ENCODE assay signal across 8 cellular contexts in genomic region chr17:63701477-63702222, GRCh38. TPM values are rescaled to one million over a fixed set of nuclear protein-coding genes. Genes with fewer than 3 reads are reported as not detected.
A peak's percentile ranks its signal among the peaks of the same experiment; 100 is the strongest.
DNase-seq lines count a peak whose midpoint lies in the region; ATAC-seq and TF ChIP-seq lines count a peak whose summit lies in the region.

No MANE protein-coding gene starts in this region.

- in situ Hi-C loops in transverse colon (cut with MboI; ENCODE audit: low pct_ligation_motif_present in 1 of 4, low pct_unique_long_range_greater_than_20kb in 1 of 4, low sequenced_read_pairs in 3 of 4) = no loop called here
- in situ Hi-C loops in ACHN (cut with HindIII; ENCODE audit: low pct_ligation_motif_present, low pct_unique_long_range_greater_than_20kb, low sequenced_read_pairs) = no loop called here

- H3K18ac ChIP-seq in H9 (ENCODE audit: insufficient read length, low read depth, low read length) = no peak overlapping the region

- H3T11ph ChIP-seq in H9 (ENCODE audit: low read length) = no peak overlapping the region

- peaks cover 20% of the 10 kb centered on the region for H3K23me2 ChIP-seq in H9 (ENCODE audit: insufficient read length, low read depth, low read length, poor library complexity, severe bottlenecking)

- H3K36me3 Mint-ChIP-seq in H9 (ENCODE audit: insufficient read depth in 1 of 3, low read depth in 3 of 3) (peaks cover 4 to 39% (median 22%) of the 10 kb centered on the region in 3 experiments), activated B cell treated with CpG ODN at 0.5 μM for 24 hours (ENCODE audit: low read depth) (peaks cover 51% of the 10 kb centered on the region), neural crest cell (ENCODE audit: low read depth) (peaks cover 9% of the 10 kb centered on the region)

- H3K4me3 ChIP-seq in colonic mucosa (peak overlapping the region; percentile 46), transverse colon (peak overlapping the region in 2 of 4 donors; percentile 64 to 68)

- POLR2A ChIA-PET in activated B cell treated with CpG ODN at 0.5 μM for 24 hours (lab: Charles Lee) = interaction anchor here (0.5 to 11.3 kb wide), 24 partner anchors 8 to 1247 kb away, joined by 3 to 295 read pairs (median 4); partner anchors contain the start of genes CCDC47, CYB561, DCAF7 and DDX42

- H3K4me1 ChIP-seq in H9 (ENCODE audit: insufficient read depth, low read length) = no peaks in the 10 kb centered on the region; the same call in 1 of the 2 replicates
- no peaks in the 10 kb centered on the region for H3K4me1 ChIP-seq in colonic mucosa
- peaks cover 7 to 38% (median 29%) of the 10 kb centered on the region in 4 donors for H3K4me1 ChIP-seq in transverse colon

- H4K20me1 ChIP-seq in H9 (ENCODE audit: control insufficient read depth, insufficient read depth, insufficient read length) = no peaks in the 10 kb centered on the region

- H3K27me3 Mint-ChIP-seq in H9 (ENCODE audit: low read depth) = peaks cover 5% of the 10 kb centered on the region
- H3K27me3 Mint-ChIP-seq in activated B cell treated with CpG ODN at 0.5 μM for 24 hours = no peaks in the 10 kb centered on the region
- H3K27me3 Mint-ChIP-seq in neural crest cell (ENCODE audit: low read depth) = peaks cover 4% of the 10 kb centered on the region

- no peak overlapping the region for H3K56ac ChIP-seq in H9 (ENCODE audit: insufficient read length, low read depth, low read length)

- no peak overlapping the region for H2BK5ac ChIP-seq in H9 (ENCODE audit: insufficient read length, low read length)

- H3K9me3 ChIP-seq in H9 (ENCODE audit: control insufficient read depth, low read depth, low read length) (no peaks in the 10 kb centered on the region), colonic mucosa (no peaks in the 10 kb centered on the region), transverse colon (no peaks in the 10 kb centered on the region)

- H3K9ac ChIP-seq in H9 (ENCODE audit: extremely low read depth, insufficient read length, low read length) = no peak overlapping the region
- H3K9ac ChIP-seq in colonic mucosa (ENCODE audit: low read depth in 2 of 2, low read length in 2 of 2) = peak overlapping the region; percentile 34 to 51

- H2BK120ac ChIP-seq in H9 (ENCODE audit: low read depth, low read length, poor library complexity, severe bottlenecking) = no peak overlapping the region

- peak overlapping the region; percentile 54 for H3K4me2 ChIP-seq in H9 (ENCODE audit: insufficient read depth, insufficient read length, low read length)

- H3K4me3 Mint-ChIP-seq in H9 (peak overlapping the region; percentile 59 to 77), activated B cell treated with CpG ODN at 0.5 μM for 24 hours (peak overlapping the region; percentile 80), neural crest cell (peak overlapping the region; percentile 86)

- CTCF ChIA-PET in activated B cell treated with CpG ODN at 0.5 μM for 24 hours (lab: Charles Lee) = interaction anchor here (1.1 to 1.6 kb wide), 3 partner anchors 9 to 147 kb away, joined by 4 to 9 read pairs (median 4); partner anchors contain the start of genes CCDC47 and DDX42

- H3K27ac ChIP-seq in H9 (ENCODE audit: insufficient read length, low read depth, low read length) (no peak overlapping the region), colonic mucosa (peak overlapping the region; percentile 78), transverse colon (peak overlapping the region; percentile 83 to 87 (median 84))

- no peaks in the 10 kb centered on the region for H3K79me2 ChIP-seq in H9 (ENCODE audit: insufficient read depth, low read length)

- H3K4me1 Mint-ChIP-seq in H9 (peaks cover 31 to 33% of the 10 kb centered on the region in 2 experiments), activated B cell treated with CpG ODN at 0.5 μM for 24 hours (peaks cover 71% of the 10 kb centered on the region), neural crest cell (peaks cover 24% of the 10 kb centered on the region)

- H3K36me3 ChIP-seq in colonic mucosa = no peaks in the 10 kb centered on the region
- no peaks in the 10 kb centered on the region for H3K36me3 ChIP-seq in transverse colon

- no peaks in the 10 kb centered on the region for H3K79me1 ChIP-seq in H9 (ENCODE audit: insufficient read depth, low read depth, low read length, poor library complexity, severe bottlenecking)

- no peak overlapping the region for H4K8ac ChIP-seq in H9 (replicated peaks; ENCODE audit: insufficient read length, low read depth, low read length)

- WGBS in H9 (ENCODE audit: extremely low coverage, insufficient read length, low lambda C conversion rate) = no CpG with 5 or more reads among the region's 25 CpGs
- WGBS in transverse colon (ENCODE audit: low coverage in 1 of 2), 2 donors = 50 to 71% methylated on average over 1 to 25 of the region's 25 CpGs

- TF ChIP-seq EP300 in transverse colon (IDR thresholded peaks at IDR 0.05; ENCODE audit: low read depth) = no peak

- no peak overlapping the region for H2BK15ac ChIP-seq in H9 (ENCODE audit: low read depth, low read length)

- H3K27me3 ChIP-seq in H9 (ENCODE audit: insufficient read depth, low read length) (no peaks in the 10 kb centered on the region), colonic mucosa (peaks cover 7% of the 10 kb centered on the region), transverse colon (peaks cover 15% of the 10 kb centered on the region)

- H2AK5ac ChIP-seq in H9 (ENCODE audit: insufficient read length, low read length) = no peak overlapping the region

- TF ChIP-seq POLR2A in transverse colon (IDR thresholded peaks at IDR 0.05) = no peak

- no peaks in the 10 kb centered on the region for H3K9me3 Mint-ChIP-seq in H9
- H3K9me3 Mint-ChIP-seq in activated B cell treated with CpG ODN at 0.5 μM for 24 hours = no peaks in the 10 kb centered on the region
- no peaks in the 10 kb centered on the region for H3K9me3 Mint-ChIP-seq in neural crest cell

- H2BK20ac ChIP-seq in H9 (ENCODE audit: low read depth, low read length, poor library complexity, severe bottlenecking) = no peak overlapping the region

- TF ChIP-seq CTCF in H9 (conservative IDR thresholded peaks at IDR 0.05) = no peak
- no peak for TF ChIP-seq CTCF in activated B cell treated with CpG ODN at 0.5 μM for 24 hours (IDR thresholded peaks at IDR 0.05)
- TF ChIP-seq CTCF in colonic mucosa (IDR thresholded peaks at IDR 0.05) = no peak
- TF ChIP-seq CTCF in neural crest cell (conservative IDR thresholded peaks at IDR 0.05) = no peak
- no peak for TF ChIP-seq CTCF in transverse colon (IDR thresholded peaks at IDR 0.05)

- H2AFZ ChIP-seq in H9 (ENCODE audit: low read length) = no peak overlapping the region

- H3K4ac ChIP-seq in H9 (ENCODE audit: low read depth, low read length) = no peak overlapping the region

- H3K23ac ChIP-seq in H9 (ENCODE audit: insufficient read length, low read depth, low read length) = no peak overlapping the region

- DNase-seq in H9 (no peak), activated B cell treated with CpG ODN at 0.5 μM for 24 hours (peak; percentile 41), colonic mucosa (no peak), neural crest cell (ENCODE audit: low read depth, low spot score) (no peak), transverse colon (peak; percentile 49), DMS114 treated with DMSO at 0.1 percent for 48 hours (lab: John Stamatoyannopoulos, UW; ENCODE audit: unreplicated experiment) (no peak), ACHN (no peak), islet precursor cell (no peak)

- no peak overlapping the region for H4K91ac ChIP-seq in H9 (ENCODE audit: insufficient read length, low read depth, low read length)

- peak; percentile 5 for ATAC-seq in activated B cell treated with CpG ODN at 0.5 μM for 24 hours (ENCODE audit: low read depth)

- intact Hi-C loops in activated B cell treated with CpG ODN at 0.5 μM for 24 hours (cut with micrococcal nuclease) = no loop called here
- intact Hi-C loops in colonic mucosa (cut with DNase I) = loop anchor here (10.0 kb wide), 1 partner anchor 277 kb away; no protein-coding TSS in a partner anchor
- intact Hi-C loops in transverse colon (cut with DNase I; ENCODE audit: low total_unique reads) = no loop called here

- H2BK12ac ChIP-seq in H9 (ENCODE audit: insufficient read length, low read depth, low read length) = no peak overlapping the region

- H3K27ac Mint-ChIP-seq in H9 (no peak overlapping the region), activated B cell treated with CpG ODN at 0.5 μM for 24 hours (peak overlapping the region; percentile 95), neural crest cell (ENCODE audit: unreplicated experiment) (no peak overlapping the region)

- no peak overlapping the region for H4K5ac ChIP-seq in H9 (ENCODE audit: insufficient read length, low read depth, low read length)

- no peak overlapping the region for H3K14ac ChIP-seq in H9 (ENCODE audit: insufficient read depth, low read length)

RNA-seq across cellular contexts. Expression of gene LIMD2, which starts 1.7 kb away (rescaled TPM):
- total RNA-seq in H9 (2021) (93.5 and 94.4 TPM in 2 replicates), activated B cell treated with CpG ODN at 0.5 μM for 24 hours (404 and 421 TPM in 2 replicates), colonic mucosa (1 to 10 TPM; 3.6 to 5.6 TPM), neural crest cell (134 and 145 TPM in 2 replicates), transverse colon (10 to 100 TPM in 2 of 4 donors, 1 to 10 TPM in 2; 5.3 to 30.7 (median 12.2) TPM)

RNA-seq across cellular contexts. Expression of gene STRADA, which starts 39.9 kb away (rescaled TPM):
- 34.5 and 35.0 TPM in 2 replicates for total RNA-seq in H9 (2021)
- 72.5 and 80.2 TPM in 2 replicates for total RNA-seq in activated B cell treated with CpG ODN at 0.5 μM for 24 hours
- 10 to 100 TPM; 15.6 to 19.9 TPM for total RNA-seq in colonic mucosa
- total RNA-seq in neural crest cell = 55.0 and 55.9 TPM in 2 replicates
- total RNA-seq in transverse colon = 10 to 100 TPM; 23.1 to 37.8 (median 33.8) TPM

Comparison
In these comparisons a context has a peak if more than half of its experiments do, and no peak if none do; other contexts are left out.
1. DNase-seq: peak in activated B cell treated with CpG ODN at 0.5 μM for 24 hours (single experiment) and transverse colon (single experiment); none in H9 (single experiment), colonic mucosa (single experiment), neural crest cell (single experiment), DMS114 treated with DMSO at 0.1 percent for 48 hours (single experiment), ACHN (single experiment) and islet precursor cell (single experiment).
2. Peak in every context shown above with its lines, with median percentiles within 50 percentile points of each other: H3K4me3 Mint-ChIP-seq.